Comparison of ENCODE assay signal across 2 cellular contexts in the genomic region with DNA sequence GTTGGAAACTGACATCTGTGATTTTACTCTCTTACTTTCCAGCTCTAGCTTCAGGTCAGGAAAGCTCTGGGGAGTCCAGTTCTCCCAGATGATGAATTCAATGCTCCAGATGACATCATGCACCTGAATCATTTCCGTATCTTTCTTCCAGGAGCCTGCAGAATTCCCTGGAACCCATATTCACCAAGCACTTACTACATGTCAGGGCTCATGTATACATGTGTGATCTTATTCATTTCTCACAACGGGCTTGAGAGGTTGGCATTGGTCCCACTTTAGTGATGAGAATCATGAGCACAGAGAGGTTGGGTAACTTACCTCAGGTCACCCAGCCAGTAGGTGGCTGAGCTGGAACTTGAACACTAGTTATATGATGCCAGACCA.
TF ChIP-seq lines count a peak whose summit lies in the region.

No MANE protein-coding gene starts in this region.

TF ChIP-seq in HEK293, 187 proteins besides CTCF, POLR2A, EP300 and RAD21 (continues in another document):
- TF ChIP-seq, protein P1, sequence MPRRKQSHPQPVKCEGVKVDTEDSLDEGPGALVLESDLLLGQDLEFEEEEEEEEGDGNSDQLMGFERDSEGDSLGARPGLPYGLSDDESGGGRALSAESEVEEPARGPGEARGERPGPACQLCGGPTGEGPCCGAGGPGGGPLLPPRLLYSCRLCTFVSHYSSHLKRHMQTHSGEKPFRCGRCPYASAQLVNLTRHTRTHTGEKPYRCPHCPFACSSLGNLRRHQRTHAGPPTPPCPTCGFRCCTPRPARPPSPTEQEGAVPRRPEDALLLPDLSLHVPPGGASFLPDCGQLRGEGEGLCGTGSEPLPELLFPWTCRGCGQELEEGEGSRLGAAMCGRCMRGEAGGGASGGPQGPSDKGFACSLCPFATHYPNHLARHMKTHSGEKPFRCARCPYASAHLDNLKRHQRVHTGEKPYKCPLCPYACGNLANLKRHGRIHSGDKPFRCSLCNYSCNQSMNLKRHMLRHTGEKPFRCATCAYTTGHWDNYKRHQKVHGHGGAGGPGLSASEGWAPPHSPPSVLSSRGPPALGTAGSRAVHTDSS (tag by site-specific recombination; IDR thresholded peaks at IDR 0.05): no peak
- TF ChIP-seq ZNF175 (tag by site-specific recombination; IDR thresholded peaks at IDR 0.05) (no peak), GFI1B (tag by site-specific recombination; IDR thresholded peaks at IDR 0.05) (no peak), ZNF2 (tag by site-specific recombination; IDR thresholded peaks at IDR 0.05) (no peak), KLF16 (tag by site-specific recombination; IDR thresholded peaks at IDR 0.05) (no peak), ZNF514 (tag by site-specific recombination; IDR thresholded peaks at IDR 0.05) (no peak), ZNF785 (tag by site-specific recombination; IDR thresholded peaks at IDR 0.05) (no peak), ZBTB1 (tag by site-specific recombination; IDR thresholded peaks at IDR 0.05) (no peak), ZNF660 (tag by site-specific recombination; IDR thresholded peaks at IDR 0.05) (no peak), ZBTB21 (tag by site-specific recombination; IDR thresholded peaks at IDR 0.05) (peak; percentile 30; the same call in 1 of the 2 replicates), ZNF423 (tag by site-specific recombination; IDR thresholded peaks at IDR 0.05) (no peak), ZNF221 (tag by site-specific recombination; IDR thresholded peaks at IDR 0.05; ENCODE audit: borderline replicate concordance) (no peak), ZNF473 (tag by site-specific recombination; IDR thresholded peaks at IDR 0.05) (no peak), TRIM28 (IDR thresholded peaks at IDR 0.05; ENCODE audit: borderline replicate concordance, low read length) (no peak), ZNF707 (tag by site-specific recombination; IDR thresholded peaks at IDR 0.05) (no peak), ZNF133 (tag by site-specific recombination; IDR thresholded peaks at IDR 0.05) (no peak), ZBTB7A (tag by site-specific recombination; IDR thresholded peaks at IDR 0.05; ENCODE audit: low read depth) (no peak), ZNF768 (tag by site-specific recombination; IDR thresholded peaks at IDR 0.05) (peak; percentile 68; the same call in 1 of the 2 replicates)
- TF ChIP-seq, protein P2, sequence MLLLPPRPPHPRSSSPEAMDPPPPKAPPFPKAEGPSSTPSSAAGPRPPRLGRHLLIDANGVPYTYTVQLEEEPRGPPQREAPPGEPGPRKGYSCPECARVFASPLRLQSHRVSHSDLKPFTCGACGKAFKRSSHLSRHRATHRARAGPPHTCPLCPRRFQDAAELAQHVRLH (tag by site-specific recombination; IDR thresholded peaks at IDR 0.05): 0 out of 2 replicates have a peak, but pooled peaks have one; percentile 24
- TF ChIP-seq, protein P3, sequence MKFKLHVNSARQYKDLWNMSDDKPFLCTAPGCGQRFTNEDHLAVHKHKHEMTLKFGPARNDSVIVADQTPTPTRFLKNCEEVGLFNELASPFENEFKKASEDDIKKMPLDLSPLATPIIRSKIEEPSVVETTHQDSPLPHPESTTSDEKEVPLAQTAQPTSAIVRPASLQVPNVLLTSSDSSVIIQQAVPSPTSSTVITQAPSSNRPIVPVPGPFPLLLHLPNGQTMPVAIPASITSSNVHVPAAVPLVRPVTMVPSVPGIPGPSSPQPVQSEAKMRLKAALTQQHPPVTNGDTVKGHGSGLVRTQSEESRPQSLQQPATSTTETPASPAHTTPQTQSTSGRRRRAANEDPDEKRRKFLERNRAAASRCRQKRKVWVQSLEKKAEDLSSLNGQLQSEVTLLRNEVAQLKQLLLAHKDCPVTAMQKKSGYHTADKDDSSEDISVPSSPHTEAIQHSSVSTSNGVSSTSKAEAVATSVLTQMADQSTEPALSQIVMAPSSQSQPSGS (tag by site-specific recombination; IDR thresholded peaks at IDR 0.05; ENCODE audit: low read depth): 0 out of 2 replicates have a peak, but pooled peaks have one; percentile 10
- TF ChIP-seq, protein P4, sequence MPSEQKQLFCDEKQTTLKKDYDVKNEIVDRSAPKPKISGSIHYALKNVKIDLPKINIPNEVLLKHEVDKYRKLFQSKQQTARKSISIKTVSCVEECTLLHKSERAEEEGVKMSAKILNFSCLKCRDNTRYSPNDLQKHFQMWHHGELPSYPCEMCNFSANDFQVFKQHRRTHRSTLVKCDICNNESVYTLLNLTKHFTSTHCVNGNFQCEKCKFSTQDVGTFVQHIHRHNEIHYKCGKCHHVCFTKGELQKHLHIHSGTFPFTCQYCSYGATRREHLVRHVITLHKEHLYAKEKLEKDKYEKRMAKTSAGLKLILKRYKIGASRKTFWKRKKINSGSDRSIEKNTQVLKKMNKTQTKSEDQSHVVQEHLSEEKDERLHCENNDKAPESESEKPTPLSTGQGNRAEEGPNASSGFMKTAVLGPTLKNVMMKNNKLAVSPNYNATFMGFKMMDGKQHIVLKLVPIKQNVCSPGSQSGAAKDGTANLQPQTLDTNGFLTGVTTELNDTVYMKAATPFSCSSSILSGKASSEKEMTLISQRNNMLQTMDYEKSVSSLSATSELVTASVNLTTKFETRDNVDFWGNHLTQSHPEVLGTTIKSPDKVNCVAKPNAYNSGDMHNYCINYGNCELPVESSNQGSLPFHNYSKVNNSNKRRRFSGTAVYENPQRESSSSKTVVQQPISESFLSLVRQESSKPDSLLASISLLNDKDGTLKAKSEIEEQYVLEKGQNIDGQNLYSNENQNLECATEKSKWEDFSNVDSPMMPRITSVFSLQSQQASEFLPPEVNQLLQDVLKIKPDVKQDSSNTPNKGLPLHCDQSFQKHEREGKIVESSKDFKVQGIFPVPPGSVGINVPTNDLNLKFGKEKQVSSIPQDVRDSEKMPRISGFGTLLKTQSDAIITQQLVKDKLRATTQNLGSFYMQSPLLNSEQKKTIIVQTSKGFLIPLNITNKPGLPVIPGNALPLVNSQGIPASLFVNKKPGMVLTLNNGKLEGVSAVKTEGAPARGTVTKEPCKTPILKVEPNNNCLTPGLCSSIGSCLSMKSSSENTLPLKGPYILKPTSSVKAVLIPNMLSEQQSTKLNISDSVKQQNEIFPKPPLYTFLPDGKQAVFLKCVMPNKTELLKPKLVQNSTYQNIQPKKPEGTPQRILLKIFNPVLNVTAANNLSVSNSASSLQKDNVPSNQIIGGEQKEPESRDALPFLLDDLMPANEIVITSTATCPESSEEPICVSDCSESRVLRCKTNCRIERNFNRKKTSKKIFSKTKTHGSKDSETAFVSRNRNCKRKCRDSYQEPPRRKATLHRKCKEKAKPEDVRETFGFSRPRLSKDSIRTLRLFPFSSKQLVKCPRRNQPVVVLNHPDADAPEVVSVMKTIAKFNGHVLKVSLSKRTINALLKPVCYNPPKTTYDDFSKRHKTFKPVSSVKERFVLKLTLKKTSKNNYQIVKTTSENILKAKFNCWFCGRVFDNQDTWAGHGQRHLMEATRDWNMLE (tag by site-specific recombination; conservative IDR thresholded peaks at IDR 0.05; ENCODE audit: low read depth): no peak

TF ChIP-seq in WTC11, 78 proteins besides CTCF, POLR2A, EP300 and RAD21 (continued from another document):
- TF ChIP-seq, protein P5, sequence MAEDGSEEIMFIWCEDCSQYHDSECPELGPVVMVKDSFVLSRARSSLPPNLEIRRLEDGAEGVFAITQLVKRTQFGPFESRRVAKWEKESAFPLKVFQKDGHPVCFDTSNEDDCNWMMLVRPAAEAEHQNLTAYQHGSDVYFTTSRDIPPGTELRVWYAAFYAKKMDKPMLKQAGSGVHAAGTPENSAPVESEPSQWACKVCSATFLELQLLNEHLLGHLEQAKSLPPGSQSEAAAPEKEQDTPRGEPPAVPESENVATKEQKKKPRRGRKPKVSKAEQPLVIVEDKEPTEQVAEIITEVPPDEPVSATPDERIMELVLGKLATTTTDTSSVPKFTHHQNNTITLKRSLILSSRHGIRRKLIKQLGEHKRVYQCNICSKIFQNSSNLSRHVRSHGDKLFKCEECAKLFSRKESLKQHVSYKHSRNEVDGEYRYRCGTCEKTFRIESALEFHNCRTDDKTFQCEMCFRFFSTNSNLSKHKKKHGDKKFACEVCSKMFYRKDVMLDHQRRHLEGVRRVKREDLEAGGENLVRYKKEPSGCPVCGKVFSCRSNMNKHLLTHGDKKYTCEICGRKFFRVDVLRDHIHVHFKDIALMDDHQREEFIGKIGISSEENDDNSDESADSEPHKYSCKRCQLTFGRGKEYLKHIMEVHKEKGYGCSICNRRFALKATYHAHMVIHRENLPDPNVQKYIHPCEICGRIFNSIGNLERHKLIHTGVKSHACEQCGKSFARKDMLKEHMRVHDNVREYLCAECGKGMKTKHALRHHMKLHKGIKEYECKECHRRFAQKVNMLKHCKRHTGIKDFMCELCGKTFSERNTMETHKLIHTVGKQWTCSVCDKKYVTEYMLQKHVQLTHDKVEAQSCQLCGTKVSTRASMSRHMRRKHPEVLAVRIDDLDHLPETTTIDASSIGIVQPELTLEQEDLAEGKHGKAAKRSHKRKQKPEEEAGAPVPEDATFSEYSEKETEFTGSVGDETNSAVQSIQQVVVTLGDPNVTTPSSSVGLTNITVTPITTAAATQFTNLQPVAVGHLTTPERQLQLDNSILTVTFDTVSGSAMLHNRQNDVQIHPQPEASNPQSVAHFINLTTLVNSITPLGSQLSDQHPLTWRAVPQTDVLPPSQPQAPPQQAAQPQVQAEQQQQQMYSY (CRISPR knock-in tag; IDR thresholded peaks at IDR 0.05): no peak
- TF ChIP-seq, protein P6, sequence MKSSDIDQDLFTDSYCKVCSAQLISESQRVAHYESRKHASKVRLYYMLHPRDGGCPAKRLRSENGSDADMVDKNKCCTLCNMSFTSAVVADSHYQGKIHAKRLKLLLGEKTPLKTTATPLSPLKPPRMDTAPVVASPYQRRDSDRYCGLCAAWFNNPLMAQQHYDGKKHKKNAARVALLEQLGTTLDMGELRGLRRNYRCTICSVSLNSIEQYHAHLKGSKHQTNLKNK (CRISPR knock-in tag; IDR thresholded peaks at IDR 0.05): no peak
- TF ChIP-seq, protein P7, sequence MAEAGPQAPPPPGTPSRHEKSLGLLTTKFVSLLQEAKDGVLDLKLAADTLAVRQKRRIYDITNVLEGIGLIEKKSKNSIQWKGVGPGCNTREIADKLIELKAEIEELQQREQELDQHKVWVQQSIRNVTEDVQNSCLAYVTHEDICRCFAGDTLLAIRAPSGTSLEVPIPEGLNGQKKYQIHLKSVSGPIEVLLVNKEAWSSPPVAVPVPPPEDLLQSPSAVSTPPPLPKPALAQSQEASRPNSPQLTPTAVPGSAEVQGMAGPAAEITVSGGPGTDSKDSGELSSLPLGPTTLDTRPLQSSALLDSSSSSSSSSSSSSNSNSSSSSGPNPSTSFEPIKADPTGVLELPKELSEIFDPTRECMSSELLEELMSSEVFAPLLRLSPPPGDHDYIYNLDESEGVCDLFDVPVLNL (CRISPR knock-in tag; IDR thresholded peaks at IDR 0.05; ENCODE audit: borderline replicate concordance, low read depth): no peak
- TF ChIP-seq CREB1 (CRISPR knock-in tag; IDR thresholded peaks at IDR 0.05) (no peak), ERG (CRISPR knock-in tag; IDR thresholded peaks at IDR 0.05) (no peak), HMGA2 (CRISPR knock-in tag; IDR thresholded peaks at IDR 0.05) (no peak), ZNF423 (CRISPR knock-in tag; IDR thresholded peaks at IDR 0.05) (no peak), GTF2I (CRISPR knock-in tag; conservative IDR thresholded peaks at IDR 0.05) (no peak), FOXP1 (CRISPR knock-in tag; IDR thresholded peaks at IDR 0.05; ENCODE audit: borderline replicate concordance) (no peak), PREB (CRISPR knock-in tag; IDR thresholded peaks at IDR 0.05; ENCODE audit: borderline replicate concordance) (no peak)
- TF ChIP-seq, protein P8, sequence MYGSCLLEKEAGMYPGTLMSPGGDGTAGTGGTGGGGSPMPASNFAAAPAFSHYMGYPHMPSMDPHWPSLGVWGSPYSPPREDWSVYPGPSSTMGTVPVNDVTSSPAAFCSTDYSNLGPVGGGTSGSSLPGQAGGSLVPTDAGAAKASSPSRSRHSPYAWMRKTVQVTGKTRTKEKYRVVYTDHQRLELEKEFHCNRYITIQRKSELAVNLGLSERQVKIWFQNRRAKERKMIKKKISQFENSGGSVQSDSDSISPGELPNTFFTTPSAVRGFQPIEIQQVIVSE (CRISPR knock-in tag; IDR thresholded peaks at IDR 0.05; ENCODE audit: borderline replicate concordance): no peak
TF ChIP-seq in WTC11: peak in this region for 0.
